ENCODE assay signal across 30 cellular contexts in genomic region chr22:44519895-44520294, GRCh38. TPM values are rescaled to one million over a fixed set of nuclear protein-coding genes. Genes with fewer than 3 reads are reported as not detected.
DNase-seq lines count a peak whose midpoint lies in the region; TF ChIP-seq lines count a peak whose summit lies in the region.
"Had no signal": no experiment of that assay in that cellular context is flagged by ENCODE, and none has a peak within 500 bp of the region (broad histone marks: within the 10 kb centered on the region; RNA-seq: fewer than 3 reads in every experiment).

No MANE protein-coding gene starts in this region.

- DNase-seq in NCI-H2029 treated with DMSO at 0.1 percent for 48 hours (lab: John Stamatoyannopoulos, UW) (peak; percentile 40), NCI-H2029 (lab: John Stamatoyannopoulos, UW) (no peak), NCI-H345 (lab: John Stamatoyannopoulos, UW) (peak; percentile 77), cardiac muscle cell (ENCODE audit: low read depth in 1 of 2, low spot score in 1 of 2) (peak in 1 of 2 donors; percentile 75), osteocyte (ENCODE audit: extremely low spot score, unreplicated experiment) (peak; percentile 15), NCI-H446 (lab: John Stamatoyannopoulos, UW) (no peak), cerebellar cortex (ENCODE audit: low spot score) (no peak), SW480 (ENCODE audit: low spot score) (no peak)
- DNase-seq: activated CD4-positive, alpha-beta T cell treated with anti-CD3 and anti-CD28 coated beads, Interleukin-2, amount 50 U/mL, for 1 hour; activated naive CD8-positive, alpha-beta T cell treated with anti-CD3 and anti-CD28 coated beads for 36 hours; anterior cingulate cortex; CD4-positive, alpha-beta T cell; effector memory CD4-positive, alpha-beta T cell; immature natural killer cell; Kasumi-1; mesenchymal stem cell; MV-4-11; NCI-H1930; NCI-H510A treated with DMSO at 0.1 percent for 48 hours; NK-92 treated with Interleukin-12 subunit alpha and Interleukin-12 subunit beta, amount 100 ng/mL, for 24 hours; PC-9; retina; stimulated activated naive CD4-positive, alpha-beta T cell treated with Interleukin-2 at 50 U/mL for 16 hours; T1000 had no signal

- no peak overlapping the region for H3K27ac Mint-ChIP-seq in osteocyte (ENCODE audit: unreplicated experiment)
- H3K27ac Mint-ChIP-seq: activated naive CD8-positive, alpha-beta T cell treated with anti-CD3 and anti-CD28 coated beads for 36 hours; activated T-cell treated with anti-CD3 and anti-CD28 coated beads, Interleukin-2, amount 50 U/mL, for 24 hours; CD4-positive, alpha-beta T cell had no signal

- peaks cover 42% of the 10 kb centered on the region for H3K4me1 ChIP-seq in cardiac muscle cell (ENCODE audit: low read depth)
- H3K4me1 ChIP-seq: parathyroid adenoma had no signal

- peak overlapping the region; percentile 89 for H3K27ac ChIP-seq in cardiac muscle cell
- H3K27ac ChIP-seq: coronary artery, epithelial cell of prostate, parathyroid adenoma, PC-9, thoracic aorta had no signal

- H3K4me3 Mint-ChIP-seq in osteocyte (ENCODE audit: unreplicated experiment): no peak overlapping the region
- H3K4me3 Mint-ChIP-seq: activated naive CD8-positive, alpha-beta T cell treated with anti-CD3 and anti-CD28 coated beads for 36 hours; activated T-cell treated with anti-CD3 and anti-CD28 coated beads, Interleukin-2, amount 50 U/mL, for 24 hours; CD4-positive, alpha-beta T cell; immature natural killer cell had no signal

- peaks cover 2% of the 10 kb centered on the region for H3K36me3 Mint-ChIP-seq in osteocyte (ENCODE audit: unreplicated experiment)
- H3K36me3 Mint-ChIP-seq: activated naive CD8-positive, alpha-beta T cell treated with anti-CD3 and anti-CD28 coated beads for 36 hours had no signal

- no peaks in the 10 kb centered on the region for H3K27me3 ChIP-seq in cardiac muscle cell

- peaks cover 9% of the 10 kb centered on the region for H3K27me3 Mint-ChIP-seq in osteocyte (ENCODE audit: unreplicated experiment)

- no peaks in the 10 kb centered on the region for H3K36me3 ChIP-seq in cardiac muscle cell
- H3K36me3 ChIP-seq: thoracic aorta had no signal

- no peak for TF ChIP-seq CTCF in cardiac muscle cell (IDR thresholded peaks at IDR 0.05; ENCODE audit: low read depth, low read length)
- no peak for TF ChIP-seq CTCF in osteocyte (IDR thresholded peaks at IDR 0.05)

- H3K4me3 ChIP-seq in cardiac muscle cell: no peak overlapping the region
- H3K4me3 ChIP-seq: coronary artery, PC-9, smooth muscle cell, thoracic aorta had no signal

- peaks cover 27% of the 10 kb centered on the region for H3K4me1 Mint-ChIP-seq in osteocyte (ENCODE audit: unreplicated experiment)
- H3K4me1 Mint-ChIP-seq: activated naive CD8-positive, alpha-beta T cell treated with anti-CD3 and anti-CD28 coated beads for 36 hours; immature natural killer cell had no signal

- H3K9me3 ChIP-seq in cardiac muscle cell (ENCODE audit: low read depth): no peaks in the 10 kb centered on the region

- peaks cover 13% of the 10 kb centered on the region for H3K9me3 Mint-ChIP-seq in osteocyte (ENCODE audit: unreplicated experiment)

RNA-seq across cellular contexts. Expression of gene RTL6, which starts 21.9 kb away (rescaled TPM):
- total RNA-seq in cardiac muscle cell (50.7 and 55.5 TPM in 2 replicates), osteocyte (34.1 and 35.5 TPM in 2 replicates)
- polyA plus RNA-seq in cardiac muscle cell: 30.0 and 37.4 TPM in 2 replicates

Comparison
In these comparisons a context has a peak if more than half of its experiments do, and no peak if none do; other contexts are left out.
1. DNase-seq: peak in NCI-H2029 treated with DMSO at 0.1 percent for 48 hours (single experiment), NCI-H345 (single experiment) and osteocyte (single experiment); none in NCI-H2029 (single experiment), NCI-H446 (0 of 2), cerebellar cortex (single experiment) and SW480 (single experiment).